In genomic region chrX:119606508-119607389, GRCh38 we compare ENCODE assay signal across 8 cellular contexts. TPM values are rescaled to one million over a fixed set of nuclear protein-coding genes. Genes with fewer than 3 reads are reported as not detected.
DNase-seq lines count a peak whose midpoint lies in the region; ATAC-seq and TF ChIP-seq lines count a peak whose summit lies in the region.

No MANE protein-coding gene starts in this region.

- peaks cover 16% of the 10 kb centered on the region for H3K4me1 Mint-ChIP-seq in T-helper 17 cell

- DNase-seq in Right ventricle myocardium superior, result no peak
- no peak for DNase-seq in Right ventricle myocardium inferior (ENCODE audit: missing footprints)
- no peak for DNase-seq in T-helper 17 cell
- peak in 1 of 2 donors; percentile 51 for DNase-seq in foreskin keratinocyte
- no peak for DNase-seq in retinal pigment epithelial cell (ENCODE audit: low read depth)
- DNase-seq in posterior cingulate gyrus, result no peak
- no peak for DNase-seq in HCEC 1CT

- intact Hi-C loops in Right ventricle myocardium superior (cut with DNase I) (no loop called here), Right ventricle myocardium inferior (cut with DNase I) (loop anchor here (1.0 to 10.0 kb wide), 4 partner anchors 81 to 185 kb away; partner anchors contain the start of gene RPL39), posterior cingulate gyrus (cut with DNase I) (loop anchor here (1.0 to 5.0 kb wide), 2 partner anchors 34 to 186 kb away; partner anchors contain the start of gene RPL39)

- H3K9me3 ChIP-seq in T-helper 17 cell (ENCODE audit: control insufficient read depth, low read length, poor library complexity, severe bottlenecking), result no peaks in the 10 kb centered on the region

- TF ChIP-seq CTCF in foreskin keratinocyte (conservative IDR thresholded peaks at IDR 0.05), result no peak
- TF ChIP-seq CTCF in retinal pigment epithelial cell (conservative IDR thresholded peaks at IDR 0.05; ENCODE audit: low read depth, low read length), result no peak

- peak overlapping the region; percentile 83 for H3K4me3 ChIP-seq in retinal pigment epithelial cell (ENCODE audit: low read length)

- H3K4me1 ChIP-seq in foreskin keratinocyte, result peaks cover 5% of the 10 kb centered on the region

- peak overlapping the region; percentile 69 for H3K27ac ChIP-seq in foreskin keratinocyte

- H3K4me3 Mint-ChIP-seq in T-helper 17 cell, result peak overlapping the region; percentile 93

- H3K27me3 Mint-ChIP-seq in T-helper 17 cell, result no peaks in the 10 kb centered on the region

- no peaks in the 10 kb centered on the region for H3K36me3 Mint-ChIP-seq in T-helper 17 cell (ENCODE audit: low read depth)

- H3K27ac Mint-ChIP-seq in T-helper 17 cell, result peak overlapping the region; percentile 91

- no peaks in the 10 kb centered on the region for H3K27me3 ChIP-seq in foreskin keratinocyte

- ATAC-seq in Right ventricle myocardium superior (ENCODE audit: poor library complexity), result peak; percentile 9
- no peak for ATAC-seq in Right ventricle myocardium inferior
- peak; percentile 11 for ATAC-seq in HG03045 (IDR thresholded peaks at IDR 0.05; ENCODE audit: unreplicated experiment)
- peak; percentile 29 for ATAC-seq in T-helper 17 cell
- ATAC-seq in foreskin keratinocyte, result peak; percentile 5

RNA-seq across cellular contexts. Expression of gene NKRF, which starts 0.5 kb away (rescaled TPM):
- total RNA-seq in Right ventricle myocardium superior, result 4.6 TPM
- 4.2 TPM for total RNA-seq in Right ventricle myocardium inferior
- 10 to 100 TPM in 1 of 2 donors, 1 to 10 TPM in 1; 9.9 to 10.8 TPM for total RNA-seq in T-helper 17 cell
- 12.8 and 13.8 TPM in 2 replicates for total RNA-seq in foreskin keratinocyte
- polyA plus RNA-seq in foreskin keratinocyte, result 5.4 and 6.5 TPM in 2 replicates

RNA-seq across cellular contexts. Expression of gene UBE2A, which starts 32.4 kb away (rescaled TPM):
- 58.5 TPM for total RNA-seq in Right ventricle myocardium superior
- total RNA-seq in Right ventricle myocardium inferior, result 66.3 TPM
- total RNA-seq in T-helper 17 cell, result 10 to 100 TPM; 75.3 to 87.2 TPM
- 59.0 and 59.4 TPM in 2 replicates for total RNA-seq in foreskin keratinocyte
- polyA plus RNA-seq in foreskin keratinocyte, result 61.2 and 65.4 TPM in 2 replicates

RNA-seq across cellular contexts. Expression of gene STEEP1, which starts 41.5 kb away (rescaled TPM):
- total RNA-seq in Right ventricle myocardium superior (12.7 TPM), Right ventricle myocardium inferior (12.6 TPM), T-helper 17 cell (10 to 100 TPM; 21.3 to 23.8 TPM), foreskin keratinocyte (26.2 and 26.5 TPM in 2 replicates)
- polyA plus RNA-seq in foreskin keratinocyte, result 12.6 and 13.9 TPM in 2 replicates
